ENCODE assay signal across 12 cellular contexts in the genomic region with DNA sequence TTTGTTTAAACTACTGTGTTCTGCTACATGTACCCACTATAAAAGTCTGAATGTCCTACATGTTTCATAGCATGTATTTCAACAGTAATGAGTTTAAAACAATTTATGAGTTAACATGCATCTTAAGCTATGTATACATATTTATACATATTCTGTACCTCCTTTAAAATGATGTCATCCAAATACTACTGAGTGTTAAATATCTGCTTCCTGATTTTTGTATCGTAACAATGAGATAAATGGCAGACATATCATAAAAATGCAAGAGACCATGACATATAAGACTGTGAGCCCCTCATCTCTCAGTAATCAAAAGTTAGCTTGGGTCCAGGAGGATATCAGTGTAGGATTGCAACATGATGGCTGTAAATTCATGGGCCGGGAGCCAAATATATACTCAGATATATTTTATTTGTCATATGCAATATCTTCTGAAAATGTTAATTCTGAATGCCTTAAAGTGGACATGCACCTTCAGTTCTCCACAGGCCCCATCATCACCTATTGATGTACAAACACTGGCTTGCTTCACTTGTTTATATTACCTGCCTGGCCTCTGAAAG. TPM values are rescaled to one million over a fixed set of nuclear protein-coding genes. Genes with fewer than 3 reads are reported as not detected.
DNase-seq lines count a peak whose midpoint lies in the region; ATAC-seq and TF ChIP-seq lines count a peak whose summit lies in the region.
"Had no signal": no experiment of that assay in that cellular context is flagged by ENCODE, and none has a peak within 500 bp of the region (broad histone marks: within the 10 kb centered on the region; RNA-seq: fewer than 3 reads in every experiment).

No MANE protein-coding gene starts in this region.

- H3K27me3 ChIP-seq in right cardiac atrium (ENCODE audit: control insufficient read depth, insufficient read depth) = no peaks in the 10 kb centered on the region
- no peaks in the 10 kb centered on the region for H3K27me3 ChIP-seq in esophagus squamous epithelium

- H3K4me1 ChIP-seq in right cardiac atrium (ENCODE audit: control insufficient read depth, insufficient read depth, low read length) (no peaks in the 10 kb centered on the region), esophagus squamous epithelium (peaks cover 0 to 32% (median 0%) of the 10 kb centered on the region in 3 donors)

- ATAC-seq in right cardiac atrium (no peak), left ventricle myocardium superior (no peak)

- H3K27me3 Mint-ChIP-seq in nephron progenitor cell (ENCODE audit: low read depth, poor library complexity) = no peaks in the 10 kb centered on the region

- peak overlapping the region; percentile 99 for H3K27ac Mint-ChIP-seq in nephron progenitor cell

- TF ChIP-seq CTCF in esophagus squamous epithelium (IDR thresholded peaks at IDR 0.05) (no peak), nephron progenitor cell (IDR thresholded peaks at IDR 0.05) (no peak), RWPE1 (conservative IDR thresholded peaks at IDR 0.05; ENCODE audit: low read depth) (no peak)

- WGBS in right cardiac atrium = 56% methylated on average over 2 of the region's 2 CpGs
- 74% methylated on average over 2 of the region's 2 CpGs for WGBS in esophagus squamous epithelium, 2 donors

- POLR2A ChIA-PET in RWPE1 (lab: Yijun Ruan, JAX; ENCODE audit: low non-redundant PET) = no interaction called here

- intact Hi-C loops in right cardiac atrium (cut with DNase I) (no loop called here), left ventricle myocardium superior (cut with micrococcal nuclease) (no loop called here), esophagus squamous epithelium (cut with DNase I) (no loop called here)

- peak overlapping the region; percentile 94 for H3K4me3 Mint-ChIP-seq in nephron progenitor cell

- no peak for TF ChIP-seq POLR2A in esophagus squamous epithelium (IDR thresholded peaks at IDR 0.05)

- H3K36me3 Mint-ChIP-seq in nephron progenitor cell (ENCODE audit: low read depth) = peaks cover 9% of the 10 kb centered on the region

- no peaks in the 10 kb centered on the region for H3K9me3 ChIP-seq in right cardiac atrium (ENCODE audit: control insufficient read depth, low read length)
- H3K9me3 ChIP-seq in esophagus squamous epithelium = no peaks in the 10 kb centered on the region

- DNase-seq in right cardiac atrium = no peak
- DNase-seq in left ventricle myocardium superior = no peak
- DNase-seq in esophagus squamous epithelium (lab: John Stamatoyannopoulos, UW) = no peak
- no peak for DNase-seq in nephron progenitor cell
- no peak for DNase-seq in RWPE1 (ENCODE audit: low spot score)
- no peak for DNase-seq in DMS153 treated with DMSO at 0.1 percent for 48 hours (lab: John Stamatoyannopoulos, UW; ENCODE audit: unreplicated experiment)
- DNase-seq in activated naive CD4-positive, alpha-beta T cell treated with anti-CD3 and anti-CD28 coated beads, Interleukin-2, amount 50 U/mL, for 16 hours = no peak
- no peak for DNase-seq in cerebellum (ENCODE audit: low spot score)
- DNase-seq: DMS53, NCI-H1105, NCI-H446, OCI-M1 had no signal

- H3K36me3 ChIP-seq in esophagus squamous epithelium = no peaks in the 10 kb centered on the region

- H3K27ac ChIP-seq in right cardiac atrium (ENCODE audit: low read length) (no peak overlapping the region), esophagus squamous epithelium (no peak overlapping the region), RWPE1 (no peak overlapping the region)

- CTCF ChIA-PET in RWPE1 (lab: Yijun Ruan, JAX) = interaction anchor here (0.5 to 1.3 kb wide), 2 partner anchors 8 to 33 kb away, joined by 3 to 4 read pairs; no protein-coding TSS in a partner anchor

- peaks cover 40% of the 10 kb centered on the region for H3K4me1 Mint-ChIP-seq in nephron progenitor cell

- H3K4me3 ChIP-seq in right cardiac atrium (ENCODE audit: low read length) (peak overlapping the region; percentile 45), esophagus squamous epithelium (peak overlapping the region in 3 of 4 donors; percentile 53 to 65 (median 54))

- no peaks in the 10 kb centered on the region for H3K9me3 Mint-ChIP-seq in nephron progenitor cell

RNA-seq across cellular contexts. Expression of a gene that starts 3.6 kb away (rescaled TPM):
- total RNA-seq in right cardiac atrium (10 to 100 TPM; 10.2 to 26.6 (median 20.0) TPM), left ventricle myocardium superior (8.1 TPM), esophagus squamous epithelium (10 to 100 TPM in 3 of 4 donors, 1 to 10 TPM in 1; 5.6 to 34.3 (median 13.4) TPM), cerebellum (35.2 TPM)
- polyA plus RNA-seq in right cardiac atrium = 9.0 TPM
